23 cellular contexts compared by ENCODE assay signal in genomic region chr13:33373624-33374023, GRCh38.
"Had no signal": no experiment of that assay in that cellular context is flagged by ENCODE, and none has a peak within 500 bp of the region (broad histone marks: within the 10 kb centered on the region; RNA-seq: fewer than 3 reads in every experiment).

No MANE protein-coding gene starts in this region.

- H3K27ac Mint-ChIP-seq: activated naive CD4-positive, alpha-beta T cell treated with anti-CD3 and anti-CD28 coated beads, Interleukin-2, amount 10 ng/mL, durations not matched to agents 7 days and 5 days; activated naive CD8-positive, alpha-beta T cell treated with anti-CD3 and anti-CD28 coated beads, Interleukin-2, amount 50 U/mL, for 24 hours; effector memory CD8-positive, alpha-beta T cell; natural killer cell; stimulated activated naive CD8-positive, alpha-beta T cell treated with anti-CD3 and anti-CD28 coated beads, Interleukin-15, amount 100 ng/mL, for 72 hours; T-helper 1 cell treated with Interleukin-12 subunit alpha and Interleukin-12 subunit beta and Interleukin-4 antibody, amounts not matched to agents 30 μg/mL and 1 μg/mL, for 36 hours had no signal

- H3K27me3 Mint-ChIP-seq: activated naive CD4-positive, alpha-beta T cell treated with anti-CD3 and anti-CD28 coated beads, Interleukin-2, amount 10 ng/mL, durations not matched to agents 7 days and 5 days; activated naive CD8-positive, alpha-beta T cell treated with anti-CD3 and anti-CD28 coated beads, Interleukin-2, amount 50 U/mL, for 24 hours had no signal

- H3K4me3 Mint-ChIP-seq: activated naive CD4-positive, alpha-beta T cell treated with anti-CD3 and anti-CD28 coated beads, Interleukin-2, amount 10 ng/mL, durations not matched to agents 7 days and 5 days; activated naive CD8-positive, alpha-beta T cell treated with anti-CD3 and anti-CD28 coated beads, Interleukin-2, amount 50 U/mL, for 24 hours; effector memory CD8-positive, alpha-beta T cell; natural killer cell; stimulated activated naive CD8-positive, alpha-beta T cell treated with anti-CD3 and anti-CD28 coated beads, Interleukin-15, amount 100 ng/mL, for 72 hours; T-helper 1 cell treated with Interleukin-12 subunit alpha and Interleukin-12 subunit beta and Interleukin-4 antibody, amounts not matched to agents 30 μg/mL and 1 μg/mL, for 36 hours had no signal

- H3K36me3 Mint-ChIP-seq: activated naive CD4-positive, alpha-beta T cell treated with anti-CD3 and anti-CD28 coated beads, Interleukin-2, amount 10 ng/mL, durations not matched to agents 7 days and 5 days; natural killer cell had no signal

- H3K27ac ChIP-seq: breast epithelium, neutrophil, suprapubic skin, transverse colon, vagina had no signal

- H3K36me3 ChIP-seq: breast epithelium, neutrophil, suprapubic skin, transverse colon, vagina had no signal

- H3K4me3 ChIP-seq: breast epithelium, lung, suprapubic skin, transverse colon, vagina had no signal

- H3K4me1 ChIP-seq: breast epithelium, suprapubic skin, transverse colon, vagina had no signal

- H3K27me3 ChIP-seq: breast epithelium, neutrophil, suprapubic skin, transverse colon, vagina had no signal

- H3K9me3 ChIP-seq: breast epithelium, suprapubic skin, transverse colon, vagina had no signal

- H3K4me1 Mint-ChIP-seq: activated naive CD4-positive, alpha-beta T cell treated with anti-CD3 and anti-CD28 coated beads, Interleukin-2, amount 10 ng/mL, durations not matched to agents 7 days and 5 days; activated naive CD8-positive, alpha-beta T cell treated with anti-CD3 and anti-CD28 coated beads, Interleukin-2, amount 50 U/mL, for 24 hours; natural killer cell; stimulated activated naive CD8-positive, alpha-beta T cell treated with anti-CD3 and anti-CD28 coated beads, Interleukin-15, amount 100 ng/mL, for 72 hours had no signal

- DNase-seq: activated CD4-positive, CD25-positive, alpha-beta regulatory T cell treated with anti-CD3 and anti-CD28 coated beads, Interleukin-2, amount 50 U/mL, for 72 hours; activated CD8-positive, alpha-beta memory T cell treated with anti-CD3 and anti-CD28 coated beads for 24 hours; activated CD8-positive, alpha-beta memory T cell treated with anti-CD3 and anti-CD28 coated beads, Interleukin-2, amount 50 U/mL, for 48 hours; activated effector memory CD4-positive, alpha-beta T cell treated with Interleukin-2 at 50 U/mL for 16 hours; activated naive CD4-positive, alpha-beta T cell treated with anti-CD3 and anti-CD28 coated beads, Interleukin-2, amount 10 ng/mL, durations not matched to agents 7 days and 5 days; activated naive CD8-positive, alpha-beta T cell treated with anti-CD3 and anti-CD28 coated beads, Interleukin-2, amount 50 U/mL, for 24 hours; activated T-cell treated with anti-CD3 and anti-CD28 coated beads, Interleukin-2, amount 50 U/mL, for 48 hours; anterior cingulate cortex; dermis blood vessel endothelial cell; effector memory CD8-positive, alpha-beta T cell; erythroblast; glutamatergic neuron; hypothalamus; natural killer cell; stimulated activated CD4-positive, alpha-beta T cell treated with anti-CD3 and anti-CD28 coated beads, Interleukin-2, amount 100 ng/mL, for 48 hours; stimulated activated naive CD8-positive, alpha-beta T cell treated with anti-CD3 and anti-CD28 coated beads, Interleukin-15, amount 100 ng/mL, for 72 hours; transverse colon had no signal

- H3K9me3 Mint-ChIP-seq: activated naive CD4-positive, alpha-beta T cell treated with anti-CD3 and anti-CD28 coated beads, Interleukin-2, amount 10 ng/mL, durations not matched to agents 7 days and 5 days; activated naive CD8-positive, alpha-beta T cell treated with anti-CD3 and anti-CD28 coated beads, Interleukin-2, amount 50 U/mL, for 24 hours; effector memory CD8-positive, alpha-beta T cell; natural killer cell; stimulated activated naive CD8-positive, alpha-beta T cell treated with anti-CD3 and anti-CD28 coated beads, Interleukin-15, amount 100 ng/mL, for 72 hours; T-helper 1 cell treated with Interleukin-12 subunit alpha and Interleukin-12 subunit beta and Interleukin-4 antibody, amounts not matched to agents 30 μg/mL and 1 μg/mL, for 36 hours had no signal
